In the genomic region with DNA sequence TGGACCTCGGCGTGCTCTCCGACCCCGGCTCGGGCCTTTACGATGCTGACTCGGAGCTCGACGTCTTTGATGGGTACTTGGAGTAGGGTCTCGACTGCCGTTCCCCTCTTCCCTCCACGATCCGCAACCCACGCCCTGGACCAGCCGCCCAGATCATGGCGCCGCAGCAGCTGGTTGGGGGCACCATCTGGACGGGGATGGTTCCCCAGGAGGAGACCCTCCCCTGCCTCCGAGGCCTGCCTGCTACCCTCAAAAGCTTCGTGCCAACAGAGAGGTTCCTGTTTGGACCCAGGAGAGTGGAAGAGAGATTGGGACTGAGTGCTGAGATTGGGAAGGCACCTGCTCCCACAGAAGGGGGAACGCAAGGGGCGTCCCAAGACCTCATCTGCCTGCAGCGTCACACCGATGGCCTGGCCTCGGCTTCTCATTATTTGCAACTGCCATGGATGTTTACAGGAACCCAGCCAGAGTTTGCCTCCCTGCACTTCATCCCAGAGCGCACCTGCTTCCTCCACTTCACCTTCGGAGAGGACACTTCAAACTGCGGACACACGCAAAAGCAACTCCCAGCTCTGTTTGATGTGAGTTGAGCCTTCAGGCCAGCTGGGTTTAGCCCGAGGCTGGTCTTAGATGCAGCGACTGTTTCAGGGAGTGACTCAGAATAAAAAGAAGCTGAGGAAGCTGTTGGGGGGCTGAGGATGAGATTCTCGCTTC, we compare ENCODE assay signal across 11 cellular contexts. TPM values are rescaled to one million over a fixed set of nuclear protein-coding genes. Genes with fewer than 3 reads are reported as not detected.
DNase-seq lines count a peak whose midpoint lies in the region; ATAC-seq and TF ChIP-seq lines count a peak whose summit lies in the region.
"Not testable (repeated sequence)": the region's sequence is repeated elsewhere in the genome, so short reads cannot be mapped to it uniquely, and the experiment has no call there.
"Had no signal": no experiment of that assay in that cellular context is flagged by ENCODE, and none has a peak within 500 bp of the region (broad histone marks: within the 10 kb centered on the region; RNA-seq: fewer than 3 reads in every experiment).

No MANE protein-coding gene starts in this region.

- not testable (repeated sequence) for H3K4me1 ChIP-seq in ES-I3 (ENCODE audit: insufficient read depth, low read length); RWPE2 (ENCODE audit: insufficient read depth, poor library complexity, severe bottlenecking); thyroid gland

- H3K9me3 Mint-ChIP-seq in activated T-cell treated with anti-CD3 and anti-CD28 coated beads, Interleukin-2, amount 50 U/mL, for 24 hours; dendritic cell treated with granulocyte-macrophage colony-stimulating factor and Interleukin-4, amounts not matched to agents 40 ng/mL and 50 ng/mL, for 4 days; neural crest cell: not testable (repeated sequence)

- peak; percentile 43; the same call in 2 of the 3 replicates for ATAC-seq in RWPE2 (ENCODE audit: low read depth)

- intact Hi-C loops in dendritic cell treated with granulocyte-macrophage colony-stimulating factor and Interleukin-4, amounts not matched to agents 40 ng/mL and 50 ng/mL, for 4 days (cut with micrococcal nuclease); thyroid gland (cut with DNase I): not testable (repeated sequence)

- not testable (repeated sequence) for H3K4me1 Mint-ChIP-seq in activated T-cell treated with anti-CD3 and anti-CD28 coated beads, Interleukin-2, amount 50 U/mL, for 24 hours (ENCODE audit: low read depth)
- H3K4me1 Mint-ChIP-seq in dendritic cell treated with granulocyte-macrophage colony-stimulating factor and Interleukin-4, amounts not matched to agents 40 ng/mL and 50 ng/mL, for 4 days (ENCODE audit: low read depth): peaks cover 21% of the 10 kb centered on the region
- H3K4me1 Mint-ChIP-seq in neural crest cell: peaks cover 20% of the 10 kb centered on the region

- TF ChIP-seq CTCF in RWPE2 (IDR thresholded peaks at IDR 0.05; ENCODE audit: poor library complexity, severe bottlenecking); thyroid gland (IDR thresholded peaks at IDR 0.05): not testable (repeated sequence)
- TF ChIP-seq CTCF in neural crest cell (conservative IDR thresholded peaks at IDR 0.05): peak; percentile 22

- not testable (repeated sequence) for H3K36me3 Mint-ChIP-seq in activated T-cell treated with anti-CD3 and anti-CD28 coated beads, Interleukin-2, amount 50 U/mL, for 24 hours (ENCODE audit: low read depth); dendritic cell treated with granulocyte-macrophage colony-stimulating factor and Interleukin-4, amounts not matched to agents 40 ng/mL and 50 ng/mL, for 4 days (ENCODE audit: low read depth); neural crest cell (ENCODE audit: low read depth)

- H3K36me3 ChIP-seq in ES-I3 (ENCODE audit: insufficient read depth, low read length); RWPE2 (ENCODE audit: low read depth); thyroid gland: not testable (repeated sequence)

- peaks cover 54% of the 10 kb centered on the region for H3K27me3 ChIP-seq in RWPE2 (ENCODE audit: insufficient read depth, poor library complexity, severe bottlenecking)
- not testable (repeated sequence) for H3K27me3 ChIP-seq in thyroid gland

- 43 to 55% methylated on average over 11 to 12 of the region's 32 CpGs for WGBS in thyroid gland, 2 donors

- DNase-seq in NCI-H187 treated with DMSO at 0.1 percent for 48 hours (lab: John Stamatoyannopoulos, UW): peak; percentile 30
- not testable (repeated sequence) for DNase-seq in RWPE2 (ENCODE audit: low spot score)
- peak; percentile 69 for DNase-seq in activated T-cell treated with anti-CD3 and anti-CD28 coated beads, Interleukin-2, amount 50 U/mL, for 24 hours
- DNase-seq in hippocampal formation (lab: John Stamatoyannopoulos, UW): peak; percentile 10 to 28
- DNase-seq in neural crest cell (ENCODE audit: low read depth, low spot score): peak; percentile 5
- DNase-seq in thyroid gland: peak; percentile 30 to 53

- TF ChIP-seq POLR2A in thyroid gland (IDR thresholded peaks at IDR 0.05): not testable (repeated sequence)

- H3K4me3 Mint-ChIP-seq in activated T-cell treated with anti-CD3 and anti-CD28 coated beads, Interleukin-2, amount 50 U/mL, for 24 hours: peak overlapping the region; percentile 62
- peak overlapping the region; percentile 51 for H3K4me3 Mint-ChIP-seq in dendritic cell treated with granulocyte-macrophage colony-stimulating factor and Interleukin-4, amounts not matched to agents 40 ng/mL and 50 ng/mL, for 4 days
- peak overlapping the region; percentile 12 for H3K4me3 Mint-ChIP-seq in neural crest cell

- H3K27me3 Mint-ChIP-seq in activated T-cell treated with anti-CD3 and anti-CD28 coated beads, Interleukin-2, amount 50 U/mL, for 24 hours: peaks cover 33% of the 10 kb centered on the region
- H3K27me3 Mint-ChIP-seq in dendritic cell treated with granulocyte-macrophage colony-stimulating factor and Interleukin-4, amounts not matched to agents 40 ng/mL and 50 ng/mL, for 4 days: peaks cover 25% of the 10 kb centered on the region
- not testable (repeated sequence) for H3K27me3 Mint-ChIP-seq in neural crest cell (ENCODE audit: low read depth)

- not testable (repeated sequence) for H3K9me3 ChIP-seq in ES-I3 (ENCODE audit: control insufficient read depth, insufficient read depth, low read length); RWPE2 (ENCODE audit: severe bottlenecking); thyroid gland

- H3K27ac ChIP-seq in RWPE2 (ENCODE audit: poor library complexity, severe bottlenecking); thyroid gland: not testable (repeated sequence)

- H3K4me3 ChIP-seq in RWPE2 (ENCODE audit: severe bottlenecking); thyroid gland (replicated peaks in 1 of 3): not testable (repeated sequence)

- peak overlapping the region; percentile 39; the same call in 1 of the 2 replicates for H3K9ac ChIP-seq in ES-I3 (ENCODE audit: low read depth, low read length)

- H3K27ac Mint-ChIP-seq in activated T-cell treated with anti-CD3 and anti-CD28 coated beads, Interleukin-2, amount 50 U/mL, for 24 hours: peak overlapping the region; percentile 11
- H3K27ac Mint-ChIP-seq in dendritic cell treated with granulocyte-macrophage colony-stimulating factor and Interleukin-4, amounts not matched to agents 40 ng/mL and 50 ng/mL, for 4 days; neural crest cell (ENCODE audit: unreplicated experiment): not testable (repeated sequence)

RNA-seq across cellular contexts. Expression of gene GOLGA6L7, which starts 58.9 kb away (rescaled TPM):
- total RNA-seq in neural crest cell (not detected in 2 replicates), thyroid gland (not detected)
- total RNA-seq: Caco-2, chondrocyte, sigmoid colon had no signal

Comparison
In these comparisons a context has a peak if more than half of its experiments do, and no peak if none do; other contexts are left out.
1. H3K4me3 Mint-ChIP-seq: peak in every context shown above with its lines; median percentile 62 in activated T-cell treated with anti-CD3 and anti-CD28 coated beads, Interleukin-2, amount 50 U/mL, for 24 hours; 51 in dendritic cell treated with granulocyte-macrophage colony-stimulating factor and Interleukin-4, amounts not matched to agents 40 ng/mL and 50 ng/mL, for 4 days; 12 in neural crest cell.